12 cellular contexts compared by ENCODE assay signal in the genomic region with DNA sequence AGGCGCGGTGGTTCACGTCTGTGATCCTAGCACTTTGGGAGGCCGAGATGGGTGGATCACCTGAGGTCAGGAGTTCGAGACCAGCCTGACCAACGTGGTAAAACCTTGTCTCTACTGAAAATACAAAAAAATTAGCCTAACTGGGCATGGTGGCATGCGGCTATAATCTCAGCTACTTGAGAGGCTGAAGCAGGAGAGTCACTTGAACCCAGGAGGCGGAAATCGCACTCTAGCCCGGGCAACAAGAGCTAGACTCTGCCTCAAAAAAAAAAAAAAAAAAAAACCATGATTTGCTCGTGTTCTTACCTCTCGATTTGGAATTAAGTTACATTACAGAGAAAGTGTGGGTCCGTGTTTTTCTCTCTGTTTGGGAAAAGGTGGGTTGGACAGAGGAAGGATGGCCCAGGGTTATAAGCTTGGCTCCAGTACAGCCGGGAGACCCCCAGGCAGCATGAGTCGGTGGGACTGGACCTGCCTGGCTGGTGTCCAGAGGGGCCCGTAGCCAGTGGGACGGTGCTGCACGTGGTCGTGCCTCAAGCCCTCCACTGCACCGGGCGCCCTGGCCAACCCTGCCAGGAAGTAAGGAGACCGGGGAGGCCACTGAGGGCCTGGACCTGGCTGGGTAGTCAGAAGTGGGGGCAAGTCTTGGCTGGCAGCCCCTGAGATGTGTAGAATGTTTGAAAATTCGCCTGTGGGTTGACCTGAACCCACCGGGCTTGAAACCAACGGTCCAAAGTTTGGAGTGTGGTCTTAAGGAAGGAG. TPM values are rescaled to one million over a fixed set of nuclear protein-coding genes. Genes with fewer than 3 reads are reported as not detected.
A peak's percentile ranks its signal among the peaks of the same experiment; 100 is the strongest.
DNase-seq lines count a peak whose midpoint lies in the region; ATAC-seq, FAIRE-seq and TF ChIP-seq lines count a peak whose summit lies in the region.
"Had no signal": no experiment of that assay in that cellular context is flagged by ENCODE, and none has a peak within 500 bp of the region (broad histone marks: within the 10 kb centered on the region; RNA-seq: fewer than 3 reads in every experiment).

No MANE protein-coding gene starts in this region.

- H3K79me2 ChIP-seq in HepG2 (ENCODE audit: insufficient read depth, low read length) = peaks cover 31% of the 10 kb centered on the region

- no peaks in the 10 kb centered on the region for H3K9me3 Mint-ChIP-seq in central memory CD8-positive, alpha-beta T cell

- CTCF ChIA-PET in HepG2 (lab: Yijun Ruan, JAX; ENCODE audit: low intra/inter-chr PET ratio, low total read pairs) = no interaction called here
- CTCF ChIA-PET in Panc1 (lab: Charles Lee) = no interaction called here

- intact Hi-C loops in HepG2 (cut with micrococcal nuclease; ENCODE audit: unreplicated experiment) (no loop called here), right lobe of liver (cut with DNase I) (loop anchor here in 1 of 2 donors (10.0 kb wide), 1 partner anchor 73 kb away; the partner anchor contains the start of gene ADAMTSL5), Panc1 (cut with micrococcal nuclease; ENCODE audit: unreplicated experiment) (no loop called here), upper lobe of right lung (cut with DNase I) (no loop called here)

- peaks cover under 1% of the 10 kb centered on the region for H3K27me3 Mint-ChIP-seq in central memory CD8-positive, alpha-beta T cell

- POLR2A ChIA-PET in HepG2 (lab: Yijun Ruan, JAX) (interaction anchor here (0.7 to 1.0 kb wide), 2 partner anchors 18 to 32 kb away, joined by 4 read pairs; no protein-coding TSS in a partner anchor), Panc1 (lab: Charles Lee) (no interaction called here)

- H2AFZ ChIP-seq in HepG2 (ENCODE audit: low read length) = no peak overlapping the region

- BruUV-seq in HepG2 (replicated peaks; lab: Mats Ljungman, UMichigan) (no TSS peak), Panc1 (replicated peaks; lab: Mats Ljungman, UMichigan) (no TSS peak)

- H3K4me1 ChIP-seq in HepG2 (ENCODE audit: insufficient read depth, low read length) (peaks cover 48% of the 10 kb centered on the region), right lobe of liver (peaks cover 0 to 24% (median 5%) of the 10 kb centered on the region in 4 donors), Panc1 (ENCODE audit: control insufficient read depth, insufficient read depth, low read length) (peaks cover 46% of the 10 kb centered on the region), upper lobe of right lung (peaks cover 30% of the 10 kb centered on the region)

- no peak for DNase-seq in HepG2 (ENCODE audit: low spot score)
- DNase-seq in right lobe of liver = no peak
- no peak for DNase-seq in Panc1 (ENCODE audit: low read depth, low spot score)
- DNase-seq in central memory CD8-positive, alpha-beta T cell (ENCODE audit: low spot score in 2 of 2) = no peak
- peak; percentile 64 for DNase-seq in upper lobe of right lung
- no peak for DNase-seq in stimulated activated naive CD4-positive, alpha-beta T cell (lab: John Stamatoyannopoulos, UW)
- no peak for DNase-seq in occipital lobe (lab: John Stamatoyannopoulos, UW)
- no peak for DNase-seq in dermis blood vessel endothelial cell
- DNase-seq: EL, esophagus squamous epithelium, NCI-H510A treated with DMSO at 0.1 percent for 48 hours had no signal

- H3K27me3 ChIP-seq in HepG2 (ENCODE audit: control insufficient read depth in 1 of 2, insufficient read depth in 2 of 2, low read length in 2 of 2) (peaks cover 1 to 7% of the 10 kb centered on the region in 2 experiments; a peak in 3 of 5 replicates), right lobe of liver (peaks cover 7 to 9% of the 10 kb centered on the region in 2 donors), Panc1 (ENCODE audit: control insufficient read depth, insufficient read depth, low read length) (no peaks in the 10 kb centered on the region), upper lobe of right lung (peaks cover 17% of the 10 kb centered on the region)

- H3K4me3 ChIP-seq in HepG2 (replicated peaks in 1 of 3; ENCODE audit: insufficient read depth in 1 of 3, low read depth in 2 of 3, low read length in 3 of 3) (no peak overlapping the region), right lobe of liver (no peak overlapping the region), Panc1 (ENCODE audit: low read depth in 2 of 2, low read length in 2 of 2) (no peak overlapping the region; a peak in 1 of 4 replicates), upper lobe of right lung (no peak overlapping the region)
- H3K4me3 ChIP-seq: BLaER1, esophagus squamous epithelium had no signal

- H3K9me3 ChIP-seq in HepG2 (ENCODE audit: low read length) = no peaks in the 10 kb centered on the region
- no peaks in the 10 kb centered on the region for H3K9me3 ChIP-seq in right lobe of liver
- H3K9me3 ChIP-seq in Panc1 (ENCODE audit: control insufficient read depth, insufficient read depth, low read depth, low read length) = no peaks in the 10 kb centered on the region
- H3K9me3 ChIP-seq in upper lobe of right lung = no peaks in the 10 kb centered on the region
- H3K9me3 ChIP-seq: BLaER1, esophagus squamous epithelium had no signal

- no peak overlapping the region for H3K4me2 ChIP-seq in HepG2 (ENCODE audit: low read depth, low read length)

- ATAC-seq in HepG2 (no peak), right lobe of liver (no peak), Panc1 (no peak), upper lobe of right lung (no peak)
- no peak for ATAC-seq in central memory CD8-positive, alpha-beta T cell (replicated peaks; ENCODE audit: extremely low read depth, poor library complexity, severe bottlenecking)

- H4K20me1 ChIP-seq in HepG2 (ENCODE audit: insufficient read depth, low read length) = peaks cover 36% of the 10 kb centered on the region

- H3K36me3 ChIP-seq in HepG2 (replicated peaks in 1 of 2; ENCODE audit: control insufficient read depth in 1 of 2, insufficient read depth in 2 of 2, low read length in 2 of 2) (peaks cover 13 to 31% of the 10 kb centered on the region in 2 experiments), right lobe of liver (peaks cover 0 to 31% (median 15%) of the 10 kb centered on the region in 4 donors), Panc1 (ENCODE audit: control insufficient read depth, insufficient read depth, low read length) (peaks cover 6% of the 10 kb centered on the region), upper lobe of right lung (peaks cover 34% of the 10 kb centered on the region)

- peaks cover 28% of the 10 kb centered on the region for H3K4me1 Mint-ChIP-seq in central memory CD8-positive, alpha-beta T cell

- no peak for FAIRE-seq in HepG2 (lab: Jason Lieb, UNC)

- H3K27ac ChIP-seq in HepG2 (ENCODE audit: extremely low read length, insufficient read depth, low read length) (no peak overlapping the region), right lobe of liver (no peak overlapping the region), Panc1 (ENCODE audit: low read length) (peak overlapping the region; percentile 89), upper lobe of right lung (no peak overlapping the region)
- H3K27ac ChIP-seq: BLaER1, esophagus squamous epithelium had no signal

- WGBS in HepG2 (ENCODE audit: low lambda C conversion rate) = 95% methylated on average over 19 of the region's 25 CpGs
- WGBS in right lobe of liver (ENCODE audit: insufficient coverage, low coverage, low lambda C conversion rate, missing lambda C conversion rate) = 88% methylated on average over 14 of the region's 25 CpGs

- H3K9ac ChIP-seq in HepG2 (ENCODE audit: insufficient read depth, low read depth, low read length) = no peak overlapping the region

- peak overlapping the region; percentile 98 for H3K4me3 Mint-ChIP-seq in central memory CD8-positive, alpha-beta T cell

- TF ChIP-seq CTCF in HepG2 (CRISPR knock-in tag; IDR thresholded peaks at IDR 0.05) = no peak
- TF ChIP-seq CTCF in right lobe of liver (IDR thresholded peaks at IDR 0.05) = no peak
- no peak for TF ChIP-seq CTCF in Panc1 (IDR thresholded peaks at IDR 0.05)
- TF ChIP-seq CTCF in upper lobe of right lung (IDR thresholded peaks at IDR 0.05) = no peak

- TF ChIP-seq EP300 in HepG2 (IDR thresholded peaks at IDR 0.05; ENCODE audit: low read depth in 2 of 2, low read length in 2 of 2) (no peak), HepG2 (CRISPR knock-in tag; IDR thresholded peaks at IDR 0.05; ENCODE audit: borderline replicate concordance) (no peak)

- TF ChIP-seq POLR2A in HepG2 (IDR thresholded peaks at IDR 0.05; ENCODE audit: insufficient read depth in 1 of 2, low read depth in 2 of 2, low read length in 2 of 2) = no peak
- TF ChIP-seq POLR2A in right lobe of liver (IDR thresholded peaks at IDR 0.05) = no peak

- peaks cover 59% of the 10 kb centered on the region for H3K36me3 Mint-ChIP-seq in central memory CD8-positive, alpha-beta T cell (ENCODE audit: insufficient read depth)

- no peak for TF ChIP-seq RAD21 in HepG2 (CRISPR knock-in tag; IDR thresholded peaks at IDR 0.05)

- H3K27ac Mint-ChIP-seq in central memory CD8-positive, alpha-beta T cell (ENCODE audit: low read depth) = no peak overlapping the region

- in situ Hi-C loops in HepG2 (cut with HindIII; ENCODE audit: extremely low pct_ligation_motif_present, low pct_unique_long_range_greater_than_20kb) (no loop called here), Panc1 (cut with HindIII; ENCODE audit: low pct_unique_long_range_greater_than_20kb, low sequenced_read_pairs) (no loop called here)

RNA-seq across cellular contexts. Expression of gene RPS15, which starts 3.7 kb away (rescaled TPM):
- 695 and 780 TPM in 2 replicates for total RNA-seq in HepG2 (2016; rRNA removed; fragmentation: Illumina TruSeq; extraction: Trizol)
- total RNA-seq in HepG2 (2016; cell fraction: cytosol; rRNA removed; fragmentation: Illumina TruSeq; extraction: Trizol; ENCODE audit: low read depth) = 693 and 734 TPM in 2 replicates
- 654 and 886 TPM in 2 replicates for total RNA-seq in HepG2 (2016; cell fraction: insoluble cytoplasmic fraction; rRNA removed; fragmentation: Illumina TruSeq; extraction: Trizol)
- total RNA-seq in HepG2 (2016; cell fraction: membrane; rRNA removed; fragmentation: Illumina TruSeq; extraction: Trizol) = 967 and 1,125 TPM in 2 replicates
- total RNA-seq in HepG2 (2016; cell fraction: nucleus; rRNA removed; fragmentation: Illumina TruSeq; extraction: Trizol) = 240 and 299 TPM in 2 replicates
- polyA plus RNA-seq in HepG2 (2011; rRNA removed) = 1,411 and 1,504 TPM in 2 replicates
- polyA plus RNA-seq in HepG2 (2011; cell fraction: cytosol; rRNA removed) = 2,214 and 3,196 TPM in 2 replicates
- polyA plus RNA-seq in HepG2 (2011; cell fraction: nucleus; rRNA removed) = 923 and 1,023 TPM in 2 replicates
- polyA plus RNA-seq in HepG2 (2012) = 1,504 and 2,202 TPM in 2 replicates
- 1,868 and 2,054 TPM in 2 replicates for polyA plus RNA-seq in HepG2 (2016; cell fraction: cytosol; fragmentation: Illumina TruSeq; extraction: Trizol; ENCODE audit: low read depth)
- 1,628 and 1,692 TPM in 2 replicates for polyA plus RNA-seq in HepG2 (2016; cell fraction: insoluble cytoplasmic fraction; fragmentation: Illumina TruSeq; extraction: Trizol; ENCODE audit: low read depth)
- 2,328 and 2,419 TPM in 2 replicates for polyA plus RNA-seq in HepG2 (2016; cell fraction: membrane; fragmentation: Illumina TruSeq; extraction: Trizol; ENCODE audit: low read depth)
- 895 and 898 TPM in 2 replicates for polyA plus RNA-seq in HepG2 (2016; cell fraction: nucleus; fragmentation: Illumina TruSeq; extraction: Trizol; ENCODE audit: insufficient read depth, low read depth)
- 538 and 916 TPM in 2 replicates for polyA minus RNA-seq in HepG2 (2011; rRNA and poly(A)+ RNA removed; ENCODE audit: low replicate concordance)
- 647 and 682 TPM in 2 replicates for polyA minus RNA-seq in HepG2 (2011; cell fraction: cytosol; rRNA and poly(A)+ RNA removed)
- 109 and 140 TPM in 2 replicates for polyA minus RNA-seq in HepG2 (2011; cell fraction: nucleus; rRNA and poly(A)+ RNA removed)
- total RNA-seq in right lobe of liver = 1,000 to 10,000 TPM in 2 of 6 experiments, 100 to 1,000 TPM in 4; 334 to 1,615 (median 355) TPM
- 1,067 TPM for total RNA-seq in Panc1 (2021; ENCODE audit: unreplicated experiment)
- 2,091 TPM for polyA plus RNA-seq in Panc1 (2012; ENCODE audit: insufficient read length)
- 841 TPM for total RNA-seq in upper lobe of right lung
- 252 TPM for total RNA-seq in occipital lobe
- 380 and 637 TPM in 2 replicates for total RNA-seq in dermis blood vessel endothelial cell

RNA-seq across cellular contexts. Expression of gene APC2, which starts 8.1 kb away (rescaled TPM):
- total RNA-seq in HepG2 (2016; rRNA removed; fragmentation: Illumina TruSeq; extraction: Trizol) (0.22 TPM in 1 of 2 replicates, not detected in the other), right lobe of liver (under 1 TPM in 3 of 6 experiments, not detected in 3; 0.06 to 0.13 (median 0.06) TPM), Panc1 (2021; ENCODE audit: unreplicated experiment) (11.9 TPM), upper lobe of right lung (0.20 TPM), occipital lobe (141 TPM), dermis blood vessel endothelial cell (0.23 and 0.34 TPM in 2 replicates)
- total RNA-seq in HepG2 (2016; cell fraction: cytosol; rRNA removed; fragmentation: Illumina TruSeq; extraction: Trizol; ENCODE audit: low read depth) = under 0.01 TPM in 1 of 2 replicates, not detected in the other
- total RNA-seq in HepG2 (2016; cell fraction: insoluble cytoplasmic fraction; rRNA removed; fragmentation: Illumina TruSeq; extraction: Trizol) = 0.02 and 0.27 TPM in 2 replicates
- total RNA-seq in HepG2 (2016; cell fraction: membrane; rRNA removed; fragmentation: Illumina TruSeq; extraction: Trizol) = 0.24 TPM in 1 of 2 replicates, not detected in the other
- total RNA-seq in HepG2 (2016; cell fraction: nucleus; rRNA removed; fragmentation: Illumina TruSeq; extraction: Trizol) = 0.25 and 0.28 TPM in 2 replicates
- 0.08 and 0.16 TPM in 2 replicates for polyA plus RNA-seq in HepG2 (2011; rRNA removed)
- 0.04 and 0.07 TPM in 2 replicates for polyA plus RNA-seq in HepG2 (2011; cell fraction: cytosol; rRNA removed)
- polyA plus RNA-seq in HepG2 (2011; cell fraction: nucleus; rRNA removed) = 0.37 and 0.61 TPM in 2 replicates
- polyA plus RNA-seq in HepG2 (2012) = 0.11 and 0.28 TPM in 2 replicates
- polyA plus RNA-seq in HepG2 (2016; cell fraction: cytosol; fragmentation: Illumina TruSeq; extraction: Trizol; ENCODE audit: low read depth) = not detected in 2 replicates
- not detected in 2 replicates for polyA plus RNA-seq in HepG2 (2016; cell fraction: insoluble cytoplasmic fraction; fragmentation: Illumina TruSeq; extraction: Trizol; ENCODE audit: low read depth)
- polyA plus RNA-seq in HepG2 (2016; cell fraction: membrane; fragmentation: Illumina TruSeq; extraction: Trizol; ENCODE audit: low read depth) = not detected in 2 replicates
- polyA plus RNA-seq in HepG2 (2016; cell fraction: nucleus; fragmentation: Illumina TruSeq; extraction: Trizol; ENCODE audit: insufficient read depth, low read depth) = 0.18 and 0.40 TPM in 2 replicates
- 0.40 and 0.77 TPM in 2 replicates for polyA minus RNA-seq in HepG2 (2011; rRNA and poly(A)+ RNA removed; ENCODE audit: low replicate concordance)
- 0.35 and 0.49 TPM in 2 replicates for polyA minus RNA-seq in HepG2 (2011; cell fraction: cytosol; rRNA and poly(A)+ RNA removed)
- 0.52 and 0.75 TPM in 2 replicates for polyA minus RNA-seq in HepG2 (2011; cell fraction: nucleus; rRNA and poly(A)+ RNA removed)
- polyA plus RNA-seq in Panc1 (2012; ENCODE audit: insufficient read length) = 14.5 TPM

RNA-seq across cellular contexts. Expression of gene DAZAP1, which starts 34.5 kb away (rescaled TPM):
- total RNA-seq in HepG2 (2016; rRNA removed; fragmentation: Illumina TruSeq; extraction: Trizol) (50.5 and 79.2 TPM in 2 replicates), right lobe of liver (10 to 100 TPM; 22.3 to 50.9 (median 42.2) TPM), Panc1 (2021; ENCODE audit: unreplicated experiment) (195 TPM), upper lobe of right lung (98.7 TPM), occipital lobe (35.7 TPM), dermis blood vessel endothelial cell (58.0 and 104 TPM in 2 replicates)
- 72.9 and 77.7 TPM in 2 replicates for total RNA-seq in HepG2 (2016; cell fraction: cytosol; rRNA removed; fragmentation: Illumina TruSeq; extraction: Trizol; ENCODE audit: low read depth)
- total RNA-seq in HepG2 (2016; cell fraction: insoluble cytoplasmic fraction; rRNA removed; fragmentation: Illumina TruSeq; extraction: Trizol) = 43.4 and 84.1 TPM in 2 replicates
- total RNA-seq in HepG2 (2016; cell fraction: membrane; rRNA removed; fragmentation: Illumina TruSeq; extraction: Trizol) = 104 and 106 TPM in 2 replicates
- total RNA-seq in HepG2 (2016; cell fraction: nucleus; rRNA removed; fragmentation: Illumina TruSeq; extraction: Trizol) = 38.3 and 43.3 TPM in 2 replicates
- polyA plus RNA-seq in HepG2 (2011; rRNA removed) = 58.7 and 63.3 TPM in 2 replicates
- polyA plus RNA-seq in HepG2 (2011; cell fraction: cytosol; rRNA removed) = 37.8 and 48.2 TPM in 2 replicates
- polyA plus RNA-seq in HepG2 (2011; cell fraction: nucleus; rRNA removed) = 99.5 and 105 TPM in 2 replicates
- 48.3 and 71.8 TPM in 2 replicates for polyA plus RNA-seq in HepG2 (2012)
- polyA plus RNA-seq in HepG2 (2016; cell fraction: cytosol; fragmentation: Illumina TruSeq; extraction: Trizol; ENCODE audit: low read depth) = 108 and 114 TPM in 2 replicates
- 86.3 and 104 TPM in 2 replicates for polyA plus RNA-seq in HepG2 (2016; cell fraction: insoluble cytoplasmic fraction; fragmentation: Illumina TruSeq; extraction: Trizol; ENCODE audit: low read depth)
- 117 and 124 TPM in 2 replicates for polyA plus RNA-seq in HepG2 (2016; cell fraction: membrane; fragmentation: Illumina TruSeq; extraction: Trizol; ENCODE audit: low read depth)
- 140 and 145 TPM in 2 replicates for polyA plus RNA-seq in HepG2 (2016; cell fraction: nucleus; fragmentation: Illumina TruSeq; extraction: Trizol; ENCODE audit: insufficient read depth, low read depth)
- 26.8 and 58.6 TPM in 2 replicates for polyA minus RNA-seq in HepG2 (2011; rRNA and poly(A)+ RNA removed; ENCODE audit: low replicate concordance)
- polyA minus RNA-seq in HepG2 (2011; cell fraction: cytosol; rRNA and poly(A)+ RNA removed) = 32.1 and 33.1 TPM in 2 replicates
- 35.5 and 41.4 TPM in 2 replicates for polyA minus RNA-seq in HepG2 (2011; cell fraction: nucleus; rRNA and poly(A)+ RNA removed)
- 137 TPM for polyA plus RNA-seq in Panc1 (2012; ENCODE audit: insufficient read length)

RNA-seq across cellular contexts. Expression of gene C19orf25, which starts 37.2 kb away (rescaled TPM):
- total RNA-seq in HepG2 (2016; rRNA removed; fragmentation: Illumina TruSeq; extraction: Trizol) (32.3 and 32.4 TPM in 2 replicates), right lobe of liver (10 to 100 TPM; 12.2 to 32.7 (median 15.3) TPM), Panc1 (2021; ENCODE audit: unreplicated experiment) (34.7 TPM), upper lobe of right lung (26.3 TPM), occipital lobe (18.6 TPM), dermis blood vessel endothelial cell (22.0 and 28.1 TPM in 2 replicates)
- total RNA-seq in HepG2 (2016; cell fraction: cytosol; rRNA removed; fragmentation: Illumina TruSeq; extraction: Trizol; ENCODE audit: low read depth) = 11.9 and 13.3 TPM in 2 replicates
- 34.4 and 35.4 TPM in 2 replicates for total RNA-seq in HepG2 (2016; cell fraction: insoluble cytoplasmic fraction; rRNA removed; fragmentation: Illumina TruSeq; extraction: Trizol)
- 33.2 and 36.2 TPM in 2 replicates for total RNA-seq in HepG2 (2016; cell fraction: membrane; rRNA removed; fragmentation: Illumina TruSeq; extraction: Trizol)
- 15.1 and 17.1 TPM in 2 replicates for total RNA-seq in HepG2 (2016; cell fraction: nucleus; rRNA removed; fragmentation: Illumina TruSeq; extraction: Trizol)
- 14.2 and 19.5 TPM in 2 replicates for polyA plus RNA-seq in HepG2 (2011; rRNA removed)
- 18.3 and 24.5 TPM in 2 replicates for polyA plus RNA-seq in HepG2 (2011; cell fraction: cytosol; rRNA removed)
- polyA plus RNA-seq in HepG2 (2011; cell fraction: nucleus; rRNA removed) = 33.5 and 34.3 TPM in 2 replicates
- polyA plus RNA-seq in HepG2 (2012) = 9.6 and 14.8 TPM in 2 replicates
- polyA plus RNA-seq in HepG2 (2016; cell fraction: cytosol; fragmentation: Illumina TruSeq; extraction: Trizol; ENCODE audit: low read depth) = 11.7 and 15.7 TPM in 2 replicates
- polyA plus RNA-seq in HepG2 (2016; cell fraction: insoluble cytoplasmic fraction; fragmentation: Illumina TruSeq; extraction: Trizol; ENCODE audit: low read depth) = 31.7 and 32.0 TPM in 2 replicates
- polyA plus RNA-seq in HepG2 (2016; cell fraction: membrane; fragmentation: Illumina TruSeq; extraction: Trizol; ENCODE audit: low read depth) = 25.3 and 26.3 TPM in 2 replicates
- 30.3 and 33.5 TPM in 2 replicates for polyA plus RNA-seq in HepG2 (2016; cell fraction: nucleus; fragmentation: Illumina TruSeq; extraction: Trizol; ENCODE audit: insufficient read depth, low read depth)
- polyA minus RNA-seq in HepG2 (2011; rRNA and poly(A)+ RNA removed; ENCODE audit: low replicate concordance) = 15.8 and 20.8 TPM in 2 replicates
- polyA minus RNA-seq in HepG2 (2011; cell fraction: cytosol; rRNA and poly(A)+ RNA removed) = 8.7 and 9.4 TPM in 2 replicates
- polyA minus RNA-seq in HepG2 (2011; cell fraction: nucleus; rRNA and poly(A)+ RNA removed) = 13.3 and 13.6 TPM in 2 replicates
- 31.1 TPM for polyA plus RNA-seq in Panc1 (2012; ENCODE audit: insufficient read length)

RNA-seq across cellular contexts. Expression of gene GAMT, which starts 40.5 kb away (rescaled TPM):
- total RNA-seq in HepG2 (2016; rRNA removed; fragmentation: Illumina TruSeq; extraction: Trizol) = 113 and 124 TPM in 2 replicates
- total RNA-seq in HepG2 (2016; cell fraction: cytosol; rRNA removed; fragmentation: Illumina TruSeq; extraction: Trizol; ENCODE audit: low read depth) = 167 and 206 TPM in 2 replicates
- 112 and 125 TPM in 2 replicates for total RNA-seq in HepG2 (2016; cell fraction: insoluble cytoplasmic fraction; rRNA removed; fragmentation: Illumina TruSeq; extraction: Trizol)
- total RNA-seq in HepG2 (2016; cell fraction: membrane; rRNA removed; fragmentation: Illumina TruSeq; extraction: Trizol) = 130 and 170 TPM in 2 replicates
- total RNA-seq in HepG2 (2016; cell fraction: nucleus; rRNA removed; fragmentation: Illumina TruSeq; extraction: Trizol) = 42.6 and 51.4 TPM in 2 replicates
- polyA plus RNA-seq in HepG2 (2011; rRNA removed) = 115 and 120 TPM in 2 replicates
- 103 and 156 TPM in 2 replicates for polyA plus RNA-seq in HepG2 (2011; cell fraction: cytosol; rRNA removed)
- polyA plus RNA-seq in HepG2 (2011; cell fraction: nucleus; rRNA removed) = 88.3 and 90.1 TPM in 2 replicates
- 74.3 and 76.0 TPM in 2 replicates for polyA plus RNA-seq in HepG2 (2012)
- 282 and 316 TPM in 2 replicates for polyA plus RNA-seq in HepG2 (2016; cell fraction: cytosol; fragmentation: Illumina TruSeq; extraction: Trizol; ENCODE audit: low read depth)
- 152 and 183 TPM in 2 replicates for polyA plus RNA-seq in HepG2 (2016; cell fraction: insoluble cytoplasmic fraction; fragmentation: Illumina TruSeq; extraction: Trizol; ENCODE audit: low read depth)
- 195 and 222 TPM in 2 replicates for polyA plus RNA-seq in HepG2 (2016; cell fraction: membrane; fragmentation: Illumina TruSeq; extraction: Trizol; ENCODE audit: low read depth)
- polyA plus RNA-seq in HepG2 (2016; cell fraction: nucleus; fragmentation: Illumina TruSeq; extraction: Trizol; ENCODE audit: insufficient read depth, low read depth) = 119 and 134 TPM in 2 replicates
- polyA minus RNA-seq in HepG2 (2011; rRNA and poly(A)+ RNA removed; ENCODE audit: low replicate concordance) = 46.3 and 144 TPM in 2 replicates
- polyA minus RNA-seq in HepG2 (2011; cell fraction: cytosol; rRNA and poly(A)+ RNA removed) = 48.8 and 63.0 TPM in 2 replicates
- polyA minus RNA-seq in HepG2 (2011; cell fraction: nucleus; rRNA and poly(A)+ RNA removed) = 20.3 and 21.1 TPM in 2 replicates
- total RNA-seq in right lobe of liver = 100 to 1,000 TPM; 151 to 380 (median 221) TPM
- 21.2 TPM for total RNA-seq in Panc1 (2021; ENCODE audit: unreplicated experiment)
- 52.6 TPM for polyA plus RNA-seq in Panc1 (2012; ENCODE audit: insufficient read length)
- 7.1 TPM for total RNA-seq in upper lobe of right lung
- 16.7 TPM for total RNA-seq in occipital lobe
- 10.7 and 14.8 TPM in 2 replicates for total RNA-seq in dermis blood vessel endothelial cell

Comparison
In these comparisons a context has a peak if more than half of its experiments do, and no peak if none do; other contexts are left out.
1. RNA of gene APC2, which starts 8.1 kb away (total RNA-seq): 141 TPM in occipital lobe (single experiment); 11.9 TPM in Panc1 (single experiment), 0.23 to 0.34 TPM in dermis blood vessel endothelial cell, under 0.01 to 0.28 TPM in HepG2, 0.20 TPM in upper lobe of right lung (single experiment) and 0.06 to 0.13 TPM in right lobe of liver; every median in the first group is over 10 times any median in the second.